In the genomic region with DNA sequence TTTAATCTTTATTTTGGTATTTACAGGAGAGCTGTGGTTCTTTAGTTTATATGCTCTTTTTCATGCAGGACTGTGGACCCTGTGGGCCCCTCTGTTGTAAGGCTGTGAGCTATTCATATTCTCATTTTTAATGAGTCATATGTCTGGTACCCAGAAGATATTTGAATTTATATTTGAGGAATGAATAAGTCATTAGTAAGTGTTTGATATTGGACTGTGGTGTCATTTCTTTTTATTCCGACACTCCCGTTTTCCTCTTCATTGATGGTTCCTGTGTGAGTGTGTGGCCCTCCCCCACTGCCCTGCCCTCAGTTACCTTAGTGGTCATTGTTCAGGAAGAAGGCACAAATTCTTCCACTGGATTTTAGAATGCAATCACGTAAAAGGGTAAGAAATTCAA, we compare ENCODE assay signal across 23 cellular contexts.
"Had no signal": no experiment of that assay in that cellular context is flagged by ENCODE, and none has a peak within 500 bp of the region (broad histone marks: within the 10 kb centered on the region; RNA-seq: fewer than 3 reads in every experiment).

No MANE protein-coding gene starts in this region.

- H3K27ac Mint-ChIP-seq: activated CD4-positive, alpha-beta T cell treated with anti-CD3 and anti-CD28 coated beads, Interleukin-2, amount 10 ng/mL, durations not matched to agents 24 days and 14 days; activated CD8-positive, alpha-beta T cell treated with anti-CD3 and anti-CD28 coated beads for 36 hours; activated naive CD4-positive, alpha-beta T cell treated with anti-CD3 and anti-CD28 coated beads, Interleukin-2, amount 50 U/mL, for 24 hours; naive thymus-derived CD8-positive, alpha-beta T cell; stimulated activated effector memory CD8-positive, alpha-beta T cell treated with anti-CD3 and anti-CD28 coated beads, Interleukin-12 subunit alpha, Interleukin-12 subunit beta, amount 100 ng/mL, for 72 hours; stimulated activated naive CD8-positive, alpha-beta T cell treated with anti-CD3 and anti-CD28 coated beads, Interleukin-15, amount 100 ng/mL, for 72 hours had no signal

- H3K27me3 Mint-ChIP-seq: activated CD4-positive, alpha-beta T cell treated with anti-CD3 and anti-CD28 coated beads, Interleukin-2, amount 10 ng/mL, durations not matched to agents 24 days and 14 days; activated CD8-positive, alpha-beta T cell treated with anti-CD3 and anti-CD28 coated beads for 36 hours; activated naive CD4-positive, alpha-beta T cell treated with anti-CD3 and anti-CD28 coated beads, Interleukin-2, amount 50 U/mL, for 24 hours; naive thymus-derived CD8-positive, alpha-beta T cell; stimulated activated naive CD8-positive, alpha-beta T cell treated with anti-CD3 and anti-CD28 coated beads, Interleukin-15, amount 100 ng/mL, for 72 hours had no signal

- H3K36me3 ChIP-seq: ascending aorta, left lung, ovary, prostate gland, suprapubic skin, tibial nerve had no signal

- ATAC-seq: activated CD4-positive, CD25-positive, alpha-beta regulatory T cell treated with anti-CD3 and anti-CD28 coated beads, Interleukin-2, amount 50 U/mL, for 24 hours; activated CD8-positive, alpha-beta T cell treated with anti-CD3 and anti-CD28 coated beads for 36 hours; esophagus mucosa; left lung; naive thymus-derived CD8-positive, alpha-beta T cell; right cardiac atrium; stimulated activated effector memory CD8-positive, alpha-beta T cell treated with anti-CD3 and anti-CD28 coated beads, Interleukin-12 subunit alpha, Interleukin-12 subunit beta, amount 100 ng/mL, for 72 hours; stimulated activated naive CD8-positive, alpha-beta T cell treated with anti-CD3 and anti-CD28 coated beads, Interleukin-15, amount 100 ng/mL, for 72 hours had no signal

- H3K9me3 Mint-ChIP-seq: activated CD8-positive, alpha-beta T cell treated with anti-CD3 and anti-CD28 coated beads for 36 hours had no signal

- H3K4me3 ChIP-seq: ascending aorta, left lung, lung, ovary, prostate gland, skin epidermis, suprapubic skin, tibial nerve had no signal

- H3K4me1 ChIP-seq: ascending aorta, left lung, prostate gland, suprapubic skin, tibial nerve had no signal

- H3K4me3 Mint-ChIP-seq: activated CD4-positive, alpha-beta T cell treated with anti-CD3 and anti-CD28 coated beads, Interleukin-2, amount 10 ng/mL, durations not matched to agents 24 days and 14 days; activated CD8-positive, alpha-beta T cell treated with anti-CD3 and anti-CD28 coated beads for 36 hours; activated naive CD4-positive, alpha-beta T cell treated with anti-CD3 and anti-CD28 coated beads, Interleukin-2, amount 50 U/mL, for 24 hours; naive thymus-derived CD8-positive, alpha-beta T cell; stimulated activated effector memory CD8-positive, alpha-beta T cell treated with anti-CD3 and anti-CD28 coated beads, Interleukin-12 subunit alpha, Interleukin-12 subunit beta, amount 100 ng/mL, for 72 hours; stimulated activated naive CD8-positive, alpha-beta T cell treated with anti-CD3 and anti-CD28 coated beads, Interleukin-15, amount 100 ng/mL, for 72 hours had no signal

- H3K9me3 ChIP-seq: ascending aorta, left lung, ovary, prostate gland, suprapubic skin, tibial nerve had no signal

- DNase-seq: activated CD4-positive, alpha-beta T cell treated with anti-CD3 and anti-CD28 coated beads, Interleukin-2, amount 10 ng/mL, durations not matched to agents 24 days and 14 days; activated CD8-positive, alpha-beta T cell treated with anti-CD3 and anti-CD28 coated beads for 36 hours; activated gamma-delta T cell treated with Interleukin-2 at 50 U/mL for 16 hours; activated T-cell treated with anti-CD3 and anti-CD28 coated beads, Interleukin-2, amount 50 U/mL, for 1 hour; cerebellar nuclear complex; cortex of kidney; left lung; naive thymus-derived CD8-positive, alpha-beta T cell; ovary; right cardiac atrium; stimulated activated CD4-positive, alpha-beta T cell treated with anti-CD3 and anti-CD28 coated beads, Interleukin-1b, Interleukin-23, amount 100 ng/mL, for 48 hours; stimulated activated naive CD8-positive, alpha-beta T cell treated with anti-CD3 and anti-CD28 coated beads, Interleukin-15, amount 100 ng/mL, for 72 hours; T-helper 2 cell had no signal

- H3K27me3 ChIP-seq: ascending aorta, left lung, ovary, suprapubic skin, tibial nerve had no signal

- H3K36me3 Mint-ChIP-seq: activated naive CD4-positive, alpha-beta T cell treated with anti-CD3 and anti-CD28 coated beads, Interleukin-2, amount 50 U/mL, for 24 hours; naive thymus-derived CD8-positive, alpha-beta T cell; stimulated activated effector memory CD8-positive, alpha-beta T cell treated with anti-CD3 and anti-CD28 coated beads, Interleukin-12 subunit alpha, Interleukin-12 subunit beta, amount 100 ng/mL, for 72 hours had no signal

- H3K27ac ChIP-seq: ascending aorta, left lung, ovary, prostate gland, skin epidermis, suprapubic skin, tibial nerve had no signal

- H3K4me1 Mint-ChIP-seq: activated CD4-positive, alpha-beta T cell treated with anti-CD3 and anti-CD28 coated beads, Interleukin-2, amount 10 ng/mL, durations not matched to agents 24 days and 14 days; activated naive CD4-positive, alpha-beta T cell treated with anti-CD3 and anti-CD28 coated beads, Interleukin-2, amount 50 U/mL, for 24 hours; naive thymus-derived CD8-positive, alpha-beta T cell; stimulated activated effector memory CD8-positive, alpha-beta T cell treated with anti-CD3 and anti-CD28 coated beads, Interleukin-12 subunit alpha, Interleukin-12 subunit beta, amount 100 ng/mL, for 72 hours; stimulated activated naive CD8-positive, alpha-beta T cell treated with anti-CD3 and anti-CD28 coated beads, Interleukin-15, amount 100 ng/mL, for 72 hours had no signal
